12 cellular contexts compared by ENCODE assay signal in the genomic region with DNA sequence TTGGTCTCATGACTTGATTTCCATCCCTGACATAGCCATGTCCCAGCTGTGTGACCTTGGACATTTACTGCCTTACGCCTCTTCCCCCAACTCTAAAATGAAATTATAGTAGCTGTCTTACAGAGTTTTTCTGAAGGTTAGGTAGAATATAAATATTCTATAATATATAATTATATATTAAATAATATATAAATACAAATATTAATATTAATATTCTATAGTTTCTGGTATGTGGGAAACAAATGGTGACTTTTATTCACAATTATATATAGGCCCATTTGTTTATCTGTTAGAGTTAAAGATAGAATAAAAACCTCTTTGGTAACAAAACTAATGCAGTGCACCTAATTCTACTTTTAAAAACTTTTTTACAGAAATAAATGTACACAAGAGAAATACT. TPM values are rescaled to one million over a fixed set of nuclear protein-coding genes. Genes with fewer than 3 reads are reported as not detected.
DNase-seq lines count a peak whose midpoint lies in the region; ATAC-seq and TF ChIP-seq lines count a peak whose summit lies in the region.
"Had no signal": no experiment of that assay in that cellular context is flagged by ENCODE, and none has a peak within 500 bp of the region (broad histone marks: within the 10 kb centered on the region; RNA-seq: fewer than 3 reads in every experiment).

No MANE protein-coding gene starts in this region.

- H3F3A ChIP-seq in GM23248 (ENCODE audit: insufficient read depth), result no peaks in the 10 kb centered on the region

- H2AFZ ChIP-seq in ACC112 (ENCODE audit: low read length, unreplicated experiment) (no peak overlapping the region), GM23248 (no peak overlapping the region), hepatocyte (no peak overlapping the region)

- H3K27ac ChIP-seq in ACC112 (ENCODE audit: low read depth, low read length) (no peak overlapping the region), GM23248 (no peak overlapping the region), VCaP (peak overlapping the region; percentile 89), hepatocyte (no peak overlapping the region)

- H3K9ac ChIP-seq in GM23248, result no peak overlapping the region

- H3K9me3 ChIP-seq in GM23248 (ENCODE audit: low read depth), result no peaks in the 10 kb centered on the region
- no peaks in the 10 kb centered on the region for H3K9me3 ChIP-seq in hepatocyte (ENCODE audit: low read depth)

- WGBS in GM23248 (ENCODE audit: low coverage in 1 of 2, low lambda C conversion rate in 2 of 2, missing lambda C conversion rate in 2 of 2), 2 experiments, result 95 to 100% methylated on average over 1 of the region's 1 CpG
- 85% methylated on average over 1 of the region's 1 CpG for WGBS in hepatocyte (ENCODE audit: low lambda C conversion rate, missing lambda C conversion rate)

- H3K4me2 ChIP-seq in GM23248 (ENCODE audit: unreplicated experiment) (peak overlapping the region; percentile 89), hepatocyte (peak overlapping the region; percentile 84)

- TF ChIP-seq CTCF in VCaP (conservative IDR thresholded peaks at IDR 0.05) (no peak), hepatocyte (IDR thresholded peaks at IDR 0.05; ENCODE audit: poor library complexity) (no peak)

- H3K36me3 ChIP-seq in ACC112 (ENCODE audit: insufficient read depth, low read length), result peaks cover 2% of the 10 kb centered on the region; the same call in 1 of the 2 replicates
- no peaks in the 10 kb centered on the region for H3K36me3 ChIP-seq in GM23248 (ENCODE audit: low read depth)
- H3K36me3 ChIP-seq in hepatocyte (replicated peaks; ENCODE audit: insufficient read depth, low read depth), result no peaks in the 10 kb centered on the region

- H3K27me3 ChIP-seq in ACC112 (ENCODE audit: insufficient read depth, low read length) (no peaks in the 10 kb centered on the region), GM23248 (replicated peaks; ENCODE audit: insufficient read depth) (no peaks in the 10 kb centered on the region), hepatocyte (no peaks in the 10 kb centered on the region)

- peaks cover 29% of the 10 kb centered on the region for H3K79me2 ChIP-seq in ACC112 (ENCODE audit: control insufficient read depth, insufficient read depth, low read length, unreplicated experiment)
- peaks cover 25% of the 10 kb centered on the region for H3K79me2 ChIP-seq in GM23248 (ENCODE audit: insufficient read depth)
- H3K79me2 ChIP-seq in hepatocyte, result peaks cover 21% of the 10 kb centered on the region

- H3K4me1 ChIP-seq in ACC112 (ENCODE audit: control insufficient read depth, insufficient read depth, low read length, unreplicated experiment) (peaks cover 15% of the 10 kb centered on the region), GM23248 (ENCODE audit: insufficient read depth) (0 out of 2 replicates have a peak, but pooled peaks cover 3% of the 10 kb centered on the region), hepatocyte (ENCODE audit: insufficient read depth) (no peaks in the 10 kb centered on the region)

- DNase-seq in GM23248, result no peak
- DNase-seq in hepatocyte (ENCODE audit: low spot score), result no peak
- DNase-seq in NCI-H2171 (lab: John Stamatoyannopoulos, UW), result no peak
- DNase-seq in foreskin melanocyte, result no peak
- DNase-seq: activated effector memory CD4-positive, alpha-beta T cell treated with Interleukin-2 at 50 U/mL for 16 hours; HCEC 1CT; left colon; right cardiac atrium had no signal

- in situ Hi-C loops in GM23248 (cut with MboI), result no loop called here

- H3K4me3 ChIP-seq in ACC112 (ENCODE audit: low read depth, low read length) (peak overlapping the region; percentile 100), GM23248 (no peak overlapping the region), hepatocyte (no peak overlapping the region)

- ATAC-seq in GM19328 (IDR thresholded peaks at IDR 0.05; ENCODE audit: unreplicated experiment) (no peak), HG02840 (IDR thresholded peaks at IDR 0.05; ENCODE audit: low FRiP score, unreplicated experiment) (no peak)
- ATAC-seq: left colon, right cardiac atrium had no signal

- no peaks in the 10 kb centered on the region for H3K9me2 ChIP-seq in GM23248 (ENCODE audit: insufficient read depth)
- no peaks in the 10 kb centered on the region for H3K9me2 ChIP-seq in hepatocyte (replicated peaks; ENCODE audit: insufficient read depth)

- H4K20me1 ChIP-seq in GM23248 (ENCODE audit: insufficient read depth) (no peaks in the 10 kb centered on the region), hepatocyte (ENCODE audit: insufficient read depth, poor library complexity, severe bottlenecking) (no peaks in the 10 kb centered on the region)

RNA-seq across cellular contexts. Expression of a gene that starts 1.7 kb away (rescaled TPM):
- total RNA-seq in GM23248 (2014; rRNA removed; shearing (Covaris generic)), result 34.9 and 45.2 TPM in 2 replicates
- polyA plus RNA-seq in GM23248 (2016; fragmentation: Nextera tagmentation; extraction: Ambion mirVana), result 26.9 and 27.1 TPM in 2 replicates
- total RNA-seq in hepatocyte, result 17.3 and 25.7 TPM in 2 replicates
- polyA plus RNA-seq in hepatocyte, result 13.1 and 15.4 TPM in 2 replicates
